26 cellular contexts compared by ENCODE assay signal in genomic region chr4:139903845-139904244, GRCh38.
DNase-seq lines count a peak whose midpoint lies in the region; TF ChIP-seq lines count a peak whose summit lies in the region.
"Had no signal": no experiment of that assay in that cellular context is flagged by ENCODE, and none has a peak within 500 bp of the region (broad histone marks: within the 10 kb centered on the region; RNA-seq: fewer than 3 reads in every experiment).

No MANE protein-coding gene starts in this region.

- H3K27ac ChIP-seq in VCaP (peak overlapping the region; percentile 98), adrenal gland (no peak overlapping the region)
- H3K27ac ChIP-seq: thoracic aorta had no signal

- intact Hi-C loops in adrenal gland (cut with DNase I), result no loop called here

- H3K4me3 ChIP-seq in adrenal gland, result no peak overlapping the region
- H3K4me3 ChIP-seq: GM12878, thoracic aorta, uterus had no signal

- peaks cover 7 to 27% of the 10 kb centered on the region in 2 donors for H3K4me1 ChIP-seq in adrenal gland (replicated peaks in 1 of 2)

- no peak for TF ChIP-seq POLR2A in adrenal gland (IDR thresholded peaks at IDR 0.05)

- H3K36me3 ChIP-seq in adrenal gland (replicated peaks in 1 of 2), result no peaks in the 10 kb centered on the region
- H3K36me3 ChIP-seq: thoracic aorta, uterus had no signal

- WGBS in adrenal gland, 4 donors, result 81 to 96% (median 93%) methylated on average over 2 of the region's 2 CpGs

- peak; percentile 32 for DNase-seq in ELR (ENCODE audit: low read depth)
- peak; percentile 58 for DNase-seq in MV-4-11 (lab: John Stamatoyannopoulos, UW)
- peak; percentile 16 for DNase-seq in kidney tubule cell (ENCODE audit: low spot score)
- no peak for DNase-seq in NCI-H2029 treated with DMSO at 0.1 percent for 48 hours (lab: John Stamatoyannopoulos, UW)
- DNase-seq in H4 (ENCODE audit: low spot score), result no peak
- DNase-seq in activated CD8-positive, alpha-beta memory T cell treated with anti-CD3 and anti-CD28 coated beads for 24 hours, result no peak
- DNase-seq in adrenal gland, result no peak
- DNase-seq: activated CD4-positive, alpha-beta T cell treated with anti-CD3 and anti-CD28 coated beads, Interleukin-2, amount 50 U/mL, for 1 hour; activated gamma-delta T cell; activated naive CD8-positive, alpha-beta T cell treated with anti-CD3 and anti-CD28 coated beads for 36 hours; activated T-cell treated with anti-CD3 and anti-CD28 coated beads, Interleukin-2, amount 50 U/mL, for 4 hours; AML-193; aorta; CD8-positive, alpha-beta T cell; EL; HCEC 1CT; NCI-H1436 treated with DMSO at 0.1 percent for 48 hours; NCI-H2107; NCI-H446 treated with DMSO at 0.1 percent for 48 hours; NCI-H82; stimulated activated CD8-positive, alpha-beta memory T cell treated with anti-CD3 and anti-CD28 coated beads, Interleukin-4, amount 100 ng/mL, for 48 hours; T1000; uterus had no signal

- no peaks in the 10 kb centered on the region for H3K9me3 ChIP-seq in adrenal gland (replicated peaks in 1 of 3)
- H3K9me3 ChIP-seq: thoracic aorta, uterus had no signal

- TF ChIP-seq CTCF in VCaP (conservative IDR thresholded peaks at IDR 0.05), result no peak
- TF ChIP-seq CTCF in adrenal gland (IDR thresholded peaks at IDR 0.05), result no peak

- H3K27me3 ChIP-seq in adrenal gland, result no peaks in the 10 kb centered on the region
- H3K27me3 ChIP-seq: uterus had no signal

Comparison
In these comparisons a context has a peak if more than half of its experiments do, and no peak if none do; other contexts are left out.
1. DNase-seq: peak in ELR (single experiment), MV-4-11 (single experiment) and kidney tubule cell (single experiment); none in NCI-H2029 treated with DMSO at 0.1 percent for 48 hours (single experiment), H4 (single experiment), activated CD8-positive, alpha-beta memory T cell treated with anti-CD3 and anti-CD28 coated beads for 24 hours (single experiment) and adrenal gland (0 of 7).